In the genomic region with DNA sequence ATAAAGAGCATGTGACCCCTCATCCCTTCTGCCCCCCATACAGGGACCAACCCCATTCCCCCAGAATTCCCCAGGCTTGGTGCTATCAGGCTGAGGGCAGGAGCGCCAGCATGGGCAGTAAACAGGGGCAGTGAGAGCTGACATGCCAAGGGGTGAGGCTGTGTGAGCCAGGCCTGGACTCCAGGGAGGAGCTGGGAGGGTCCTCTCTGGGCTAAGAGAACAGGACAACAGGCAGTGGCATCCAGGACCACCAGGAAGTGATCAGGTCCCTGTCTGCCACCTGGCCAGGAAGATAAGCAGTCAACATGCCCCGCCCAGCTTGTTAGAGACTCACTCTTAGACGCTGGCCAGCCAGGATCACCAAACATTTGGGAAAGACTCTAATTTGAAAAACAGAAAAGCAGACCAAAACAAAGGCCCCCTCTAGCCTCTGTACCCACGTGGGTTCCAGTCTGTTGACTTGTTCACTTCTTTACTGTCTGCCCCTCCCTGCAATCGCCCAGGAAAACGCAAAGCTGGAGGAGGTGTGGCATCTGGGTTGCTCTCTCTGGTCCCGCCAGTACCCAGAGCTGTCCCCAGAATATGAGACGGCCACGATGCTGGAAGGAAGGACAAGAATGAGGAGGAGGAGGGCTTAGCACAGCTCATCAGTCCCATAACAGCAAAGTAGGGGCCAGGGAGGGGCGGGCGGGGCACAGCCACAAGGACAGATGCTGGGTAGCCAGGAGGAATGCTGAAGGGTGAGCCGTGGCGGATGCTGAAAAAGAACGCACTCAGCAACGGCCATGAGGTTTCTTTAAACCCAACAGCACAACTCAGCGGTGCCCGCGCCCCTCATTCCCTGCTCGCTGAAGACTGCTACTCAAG, we compare ENCODE assay signal across 14 cellular contexts.
DNase-seq lines count a peak whose midpoint lies in the region; ATAC-seq and TF ChIP-seq lines count a peak whose summit lies in the region.
"Had no signal": no experiment of that assay in that cellular context is flagged by ENCODE, and none has a peak within 500 bp of the region (broad histone marks: within the 10 kb centered on the region; RNA-seq: fewer than 3 reads in every experiment).

No MANE protein-coding gene starts in this region.

- H3K4me3 Mint-ChIP-seq in dendritic cell treated with granulocyte-macrophage colony-stimulating factor and Interleukin-4, amounts not matched to agents 40 ng/mL and 50 ng/mL, for 4 days: no peak overlapping the region

- H3K4me1 ChIP-seq in mucosa of descending colon (ENCODE audit: low read depth) (peaks cover 3% of the 10 kb centered on the region), testis (peaks cover 21% of the 10 kb centered on the region)

- 71 to 75% methylated on average over 15 to 19 of the region's 19 CpGs for WGBS in testis, 2 donors

- H3K9me3 ChIP-seq in mucosa of descending colon (no peaks in the 10 kb centered on the region), testis (no peaks in the 10 kb centered on the region)
- H3K9me3 ChIP-seq: Peyer's patch had no signal

- no peaks in the 10 kb centered on the region for H3K27me3 Mint-ChIP-seq in dendritic cell treated with granulocyte-macrophage colony-stimulating factor and Interleukin-4, amounts not matched to agents 40 ng/mL and 50 ng/mL, for 4 days

- no peak for TF ChIP-seq POLR2A in testis (IDR thresholded peaks at IDR 0.05)

- H3K36me3 ChIP-seq in mucosa of descending colon (ENCODE audit: low read depth) (no peaks in the 10 kb centered on the region), testis (ENCODE audit: low read depth, missing control alignments) (no peaks in the 10 kb centered on the region)
- H3K36me3 ChIP-seq: Peyer's patch had no signal

- H3K9me3 Mint-ChIP-seq in dendritic cell treated with granulocyte-macrophage colony-stimulating factor and Interleukin-4, amounts not matched to agents 40 ng/mL and 50 ng/mL, for 4 days: no peaks in the 10 kb centered on the region

- peak; percentile 44 for ATAC-seq in mucosa of descending colon
- no peak for ATAC-seq in HG02870 (IDR thresholded peaks at IDR 0.05; ENCODE audit: unreplicated experiment)
- ATAC-seq in GM21360 (IDR thresholded peaks at IDR 0.05; ENCODE audit: unreplicated experiment): no peak
- ATAC-seq: activated CD4-positive, CD25-positive, alpha-beta regulatory T cell treated with anti-CD3 and anti-CD28 coated beads, Interleukin-2, amount 50 U/mL, for 24 hours; left lobe of liver had no signal

- intact Hi-C loops in dendritic cell treated with granulocyte-macrophage colony-stimulating factor and Interleukin-4, amounts not matched to agents 40 ng/mL and 50 ng/mL, for 4 days (cut with micrococcal nuclease): no loop called here
- intact Hi-C loops in mucosa of descending colon (cut with DNase I, micrococcal nuclease) (no loop called here), testis (cut with DNase I; ENCODE audit: low total_unique reads) (no loop called here)

- peaks cover 17% of the 10 kb centered on the region for H3K36me3 Mint-ChIP-seq in dendritic cell treated with granulocyte-macrophage colony-stimulating factor and Interleukin-4, amounts not matched to agents 40 ng/mL and 50 ng/mL, for 4 days (ENCODE audit: low read depth)

- peaks cover 73% of the 10 kb centered on the region for H3K4me1 Mint-ChIP-seq in dendritic cell treated with granulocyte-macrophage colony-stimulating factor and Interleukin-4, amounts not matched to agents 40 ng/mL and 50 ng/mL, for 4 days (ENCODE audit: low read depth)

- no peak overlapping the region for H3K4me3 ChIP-seq in mucosa of descending colon
- H3K4me3 ChIP-seq in testis: no peak overlapping the region
- H3K4me3 ChIP-seq: Peyer's patch had no signal

- DNase-seq in activated effector memory CD4-positive, alpha-beta T cell treated with anti-CD3 and anti-CD28 coated beads, Interleukin-2, amount 50 U/mL, for 16 hours: peak; percentile 54
- no peak for DNase-seq in activated effector memory CD4-positive, alpha-beta T cell treated with Interleukin-2 at 50 U/mL for 16 hours
- no peak for DNase-seq in mucosa of descending colon
- no peak for DNase-seq in testis
- DNase-seq in AG08395 (ENCODE audit: low spot score): no peak
- DNase-seq: NCI-H1048; NCI-H446; Peyer's patch; stimulated activated CD4-positive, alpha-beta T cell treated with anti-CD3 and anti-CD28 coated beads, Interleukin-4, amount 100 ng/mL, for 4 hours had no signal

- no peaks in the 10 kb centered on the region for H3K27me3 ChIP-seq in testis
- H3K27me3 ChIP-seq: Peyer's patch had no signal

- peak overlapping the region; percentile 31 for H3K27ac Mint-ChIP-seq in dendritic cell treated with granulocyte-macrophage colony-stimulating factor and Interleukin-4, amounts not matched to agents 40 ng/mL and 50 ng/mL, for 4 days

- H3K27ac ChIP-seq in testis: peak overlapping the region; percentile 23 to 69

- TF ChIP-seq CTCF in mucosa of descending colon (IDR thresholded peaks at IDR 0.05) (no peak), testis (IDR thresholded peaks at IDR 0.05) (no peak)
